15 cellular contexts compared by ENCODE assay signal in the genomic region with DNA sequence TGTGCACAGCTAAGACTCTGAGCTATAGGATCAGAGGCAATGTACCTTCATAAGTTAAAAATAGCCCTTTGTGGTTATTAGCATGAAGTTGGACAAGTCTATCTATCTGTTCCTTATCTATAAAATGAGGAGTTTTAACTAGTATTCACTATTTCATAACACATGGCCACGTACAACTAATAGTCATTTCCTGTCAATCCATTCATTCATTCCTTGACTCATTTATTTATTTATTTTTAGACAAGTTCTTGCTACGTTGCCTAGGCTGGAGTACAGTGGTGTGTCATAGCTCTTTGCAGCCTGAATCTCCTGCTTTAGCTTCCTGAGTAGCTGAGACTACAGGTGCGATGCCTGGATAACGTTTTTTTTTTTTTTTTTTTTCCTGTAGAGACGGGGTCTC.
A peak's percentile ranks its signal among the peaks of the same experiment; 100 is the strongest.
DNase-seq lines count a peak whose midpoint lies in the region; ATAC-seq and TF ChIP-seq lines count a peak whose summit lies in the region.
"Had no signal": no experiment of that assay in that cellular context is flagged by ENCODE, and none has a peak within 500 bp of the region (broad histone marks: within the 10 kb centered on the region; RNA-seq: fewer than 3 reads in every experiment).

No MANE protein-coding gene starts in this region.

- DNase-seq in BJ (ENCODE audit: low read depth) = peak; percentile 13
- DNase-seq in LHCN-M2 (ENCODE audit: low read depth) = peak; percentile 49
- peak; percentile 79 for DNase-seq in brain microvascular endothelial cell
- no peak for DNase-seq in naive thymus-derived CD4-positive, alpha-beta T cell
- no peak for DNase-seq in stimulated activated CD8-positive, alpha-beta memory T cell treated with anti-CD3 and anti-CD28 coated beads, Interleukin-4, amount 100 ng/mL, for 48 hours
- no peak for DNase-seq in left ventricle myocardium superior
- no peak for DNase-seq in NCI-H524 (lab: John Stamatoyannopoulos, UW)
- DNase-seq: activated T-cell treated with anti-CD3 and anti-CD28 coated beads, Interleukin-2, amount 50 U/mL, for 72 hours; CD8-positive, alpha-beta T cell; Karpas-422; NCI-H2171 treated with DMSO at 0.1 percent for 48 hours; Peyer's patch had no signal

- POLR2A ChIA-PET in BJ (lab: Charles Lee) = no interaction called here
- POLR2A ChIA-PET in naive thymus-derived CD4-positive, alpha-beta T cell (lab: Charles Lee) = no interaction called here

- TF ChIP-seq CTCF in BJ (IDR thresholded peaks at IDR 0.05; ENCODE audit: insufficient read depth, low read depth, low read length) = no peak
- TF ChIP-seq CTCF in brain microvascular endothelial cell (IDR thresholded peaks at IDR 0.05; ENCODE audit: low read depth, low read length, missing control alignments) = no peak

- peaks cover 6 to 30% (median 9%) of the 10 kb centered on the region in 7 donors for H3K4me1 Mint-ChIP-seq in naive thymus-derived CD4-positive, alpha-beta T cell

- intact Hi-C loops in naive thymus-derived CD4-positive, alpha-beta T cell (cut with micrococcal nuclease) = loop anchor here in 1 of 2 donors (10.0 kb wide), 1 partner anchor 883 kb away; no protein-coding TSS in a partner anchor
- intact Hi-C loops in left ventricle myocardium superior (cut with micrococcal nuclease) = no loop called here

- H3K9me3 ChIP-seq in naive thymus-derived CD4-positive, alpha-beta T cell (ENCODE audit: control insufficient read depth in 2 of 3, low read length in 3 of 3) = no peaks in the 10 kb centered on the region
- H3K9me3 ChIP-seq: Peyer's patch had no signal

- CTCF ChIA-PET in BJ (lab: Yijun Ruan, JAX) = interaction anchor here (0.6 to 1.0 kb wide), 2 partner anchors 45 to 85 kb away, joined by 3 read pairs; no protein-coding TSS in a partner anchor
- CTCF ChIA-PET in naive thymus-derived CD4-positive, alpha-beta T cell (lab: Charles Lee) = no interaction called here

- peak overlapping the region in 1 of 9 donors; percentile 8 for H3K27ac Mint-ChIP-seq in naive thymus-derived CD4-positive, alpha-beta T cell
- H3K27ac Mint-ChIP-seq: CD8-positive, alpha-beta T cell; type B pancreatic cell had no signal

- H3K27me3 Mint-ChIP-seq in naive thymus-derived CD4-positive, alpha-beta T cell = no peaks in the 10 kb centered on the region
- H3K27me3 Mint-ChIP-seq: type B pancreatic cell had no signal

- H3K36me3 ChIP-seq in BJ (ENCODE audit: control insufficient read depth, insufficient read depth, low read length) (no peaks in the 10 kb centered on the region), brain microvascular endothelial cell (replicated peaks) (peaks cover 4% of the 10 kb centered on the region)
- H3K36me3 ChIP-seq in naive thymus-derived CD4-positive, alpha-beta T cell (ENCODE audit: control insufficient read depth in 2 of 3, insufficient read depth in 3 of 3, low read length in 3 of 3) = peaks cover 0 to 56% (median 0%) of the 10 kb centered on the region in 3 experiments

- H3K9me3 Mint-ChIP-seq in naive thymus-derived CD4-positive, alpha-beta T cell = peaks cover 0 to 3% (median 0%) of the 10 kb centered on the region in 11 donors
- H3K9me3 Mint-ChIP-seq: activated T-cell treated with anti-CD3 and anti-CD28 coated beads, Interleukin-2, amount 50 U/mL, for 72 hours; CD8-positive, alpha-beta T cell; type B pancreatic cell had no signal

- H3K4me1 ChIP-seq in naive thymus-derived CD4-positive, alpha-beta T cell (ENCODE audit: control insufficient read depth in 2 of 2, insufficient read depth in 2 of 2, low read length in 2 of 2) = peaks cover 0 to under 1% of the 10 kb centered on the region in 2 donors
- H3K4me1 ChIP-seq: Peyer's patch had no signal

- in situ Hi-C loops in brain microvascular endothelial cell (cut with HindIII; ENCODE audit: low pct_ligation_motif_present, low sequenced_read_pairs) = no loop called here

- peak; percentile 29 for ATAC-seq in naive thymus-derived CD4-positive, alpha-beta T cell
- ATAC-seq in left ventricle myocardium superior (no peak), GM19351 (IDR thresholded peaks at IDR 0.05; ENCODE audit: unreplicated experiment) (no peak)
- ATAC-seq: CD8-positive, alpha-beta T cell; right cardiac atrium had no signal

- H3K27me3 ChIP-seq in BJ (ENCODE audit: control insufficient read depth, insufficient read depth, low read length) (no peaks in the 10 kb centered on the region), brain microvascular endothelial cell (replicated peaks) (no peaks in the 10 kb centered on the region)
- no peaks in the 10 kb centered on the region for H3K27me3 ChIP-seq in naive thymus-derived CD4-positive, alpha-beta T cell (ENCODE audit: control insufficient read depth in 2 of 2, insufficient read depth in 2 of 2, low read length in 2 of 2)
- H3K27me3 ChIP-seq: Peyer's patch had no signal

- H3K27ac ChIP-seq in brain microvascular endothelial cell = peak overlapping the region; percentile 62
- H3K27ac ChIP-seq in naive thymus-derived CD4-positive, alpha-beta T cell (ENCODE audit: low read depth, low read length) = no peak overlapping the region
- H3K27ac ChIP-seq: Peyer's patch had no signal

- H3K4me3 Mint-ChIP-seq in naive thymus-derived CD4-positive, alpha-beta T cell = no peak overlapping the region
- H3K4me3 Mint-ChIP-seq: activated T-cell treated with anti-CD3 and anti-CD28 coated beads, Interleukin-2, amount 50 U/mL, for 72 hours; CD8-positive, alpha-beta T cell; type B pancreatic cell had no signal

- no peak overlapping the region for H3K4me3 ChIP-seq in BJ (ENCODE audit: low read depth, low read length)
- H3K4me3 ChIP-seq in brain microvascular endothelial cell (ENCODE audit: low read depth, low read length) = no peak overlapping the region
- H3K4me3 ChIP-seq in naive thymus-derived CD4-positive, alpha-beta T cell (ENCODE audit: low read length) = no peak overlapping the region
- H3K4me3 ChIP-seq: Peyer's patch had no signal

- H3K36me3 Mint-ChIP-seq in naive thymus-derived CD4-positive, alpha-beta T cell = peaks cover 20 to 69% (median 58%) of the 10 kb centered on the region in 5 donors

Comparison
In these comparisons a context has a peak if more than half of its experiments do, and no peak if none do; other contexts are left out.
1. DNase-seq: peak in BJ (single experiment), LHCN-M2 (single experiment) and brain microvascular endothelial cell (single experiment); none in naive thymus-derived CD4-positive, alpha-beta T cell (0 of 9), stimulated activated CD8-positive, alpha-beta memory T cell treated with anti-CD3 and anti-CD28 coated beads, Interleukin-4, amount 100 ng/mL, for 48 hours (single experiment), left ventricle myocardium superior (single experiment) and NCI-H524 (0 of 2).